In genomic region chr9:135340726-135341475, GRCh38 we compare ENCODE assay signal across 21 cellular contexts.
DNase-seq lines count a peak whose midpoint lies in the region; ATAC-seq and TF ChIP-seq lines count a peak whose summit lies in the region.
"Had no signal": no experiment of that assay in that cellular context is flagged by ENCODE, and none has a peak within 500 bp of the region (broad histone marks: within the 10 kb centered on the region; RNA-seq: fewer than 3 reads in every experiment).

No MANE protein-coding gene starts in this region.

- no peak overlapping the region for H3K4me3 ChIP-seq in BLaER1
- H3K4me3 ChIP-seq in GM23338: no peak overlapping the region; the same call in 1 of the 2 replicates
- no peak overlapping the region for H3K4me3 ChIP-seq in osteoblast (ENCODE audit: insufficient read depth, low read length)
- H3K4me3 ChIP-seq: lower lobe of right lung, tibial nerve had no signal

- no peaks in the 10 kb centered on the region for H3K36me3 Mint-ChIP-seq in GM23338 (ENCODE audit: low read depth)
- H3K36me3 Mint-ChIP-seq: IgD-negative memory B cell had no signal

- H3K27me3 Mint-ChIP-seq in GM23338 (ENCODE audit: insufficient read depth, low read depth, poor library complexity): peaks cover 26% of the 10 kb centered on the region

- H3K27ac ChIP-seq in BLaER1 (no peak overlapping the region), GM23338 (ENCODE audit: low read depth) (peak overlapping the region; percentile 96), cingulate gyrus (ENCODE audit: low read depth, low read length) (peak overlapping the region; percentile 19), osteoblast (ENCODE audit: low read depth, low read length) (no peak overlapping the region)
- H3K27ac ChIP-seq: lower lobe of right lung had no signal

- H2AFZ ChIP-seq in GM23338 (peak overlapping the region; percentile 38; the same call in 1 of the 2 replicates), osteoblast (ENCODE audit: low read length) (no peak overlapping the region)

- H3K79me2 ChIP-seq in GM23338 (replicated peaks; ENCODE audit: insufficient read depth) (no peaks in the 10 kb centered on the region), osteoblast (ENCODE audit: insufficient read depth, low read length) (no peaks in the 10 kb centered on the region)

- H3K9me3 ChIP-seq in BLaER1: no peaks in the 10 kb centered on the region
- H3K9me3 ChIP-seq in osteoblast (ENCODE audit: low read depth, low read length): no peaks in the 10 kb centered on the region
- H3K9me3 ChIP-seq: lower lobe of right lung, SK-N-SH, tibial nerve had no signal

- TF ChIP-seq CTCF in GM23338 (conservative IDR thresholded peaks at IDR 0.05; ENCODE audit: low read depth in 2 of 2) (no peak), osteoblast (IDR thresholded peaks at IDR 0.05; ENCODE audit: extremely low read depth, low read depth, low read length) (no peak)

- H3K4me1 ChIP-seq in BLaER1: peaks cover 55% of the 10 kb centered on the region
- H3K4me1 ChIP-seq in GM23338 (ENCODE audit: insufficient read depth): peaks cover 23% of the 10 kb centered on the region
- no peaks in the 10 kb centered on the region for H3K4me1 ChIP-seq in osteoblast (ENCODE audit: insufficient read depth, low read length)

- H3F3A ChIP-seq in GM23338 (replicated peaks; ENCODE audit: low read depth): peaks cover 21% of the 10 kb centered on the region

- no peaks in the 10 kb centered on the region; the same call in 1 of the 2 replicates for H3K9me2 ChIP-seq in GM23338 (ENCODE audit: insufficient read depth)
- H3K9me2 ChIP-seq: SK-N-SH had no signal

- DNase-seq in GM23338 (ENCODE audit: low spot score): no peak
- peak; percentile 74 for DNase-seq in osteoblast (ENCODE audit: insufficient read length, low spot score, missing footprints)
- no peak for DNase-seq in GM19238 (ENCODE audit: insufficient read length, low spot score)
- DNase-seq in NCI-H2081 (lab: John Stamatoyannopoulos, UW): no peak
- no peak for DNase-seq in D341Med (ENCODE audit: low spot score)
- DNase-seq: AML-193; cerebellar nuclear complex; effector CD8-positive, alpha-beta T cell; GOT3; MM.1S; NCI-H1694; NCI-H226; SK-N-SH; stimulated activated CD4-positive, alpha-beta T cell treated with anti-CD3 and anti-CD28 coated beads, Interleukin-1b, Interleukin-23, amount 100 ng/mL, for 48 hours; stimulated activated naive CD4-positive, alpha-beta T cell had no signal

- ATAC-seq in GM23338: peak; percentile 9
- ATAC-seq: lower lobe of right lung had no signal

- no peak overlapping the region for H3K9ac ChIP-seq in BLaER1
- H3K9ac ChIP-seq: SK-N-SH had no signal

- H3K4me1 Mint-ChIP-seq in GM23338: peaks cover 33% of the 10 kb centered on the region
- H3K4me1 Mint-ChIP-seq: IgD-negative memory B cell had no signal

- peak overlapping the region; percentile 97 for H3K27ac Mint-ChIP-seq in GM23338
- H3K27ac Mint-ChIP-seq: activated T-helper 2 cell treated with anti-CD3 and anti-CD28 coated beads, Interferon-gamma antibody, Interleukin-2, Interleukin-4, amounts not matched to agents 10 μg/mL and 5 μg/mL and 100 μg/mL, durations not matched to agents 14 hours and 24 hours and 36 hours had no signal

- H3K36me3 ChIP-seq in BLaER1 (no peaks in the 10 kb centered on the region), GM23338 (ENCODE audit: insufficient read depth) (no peaks in the 10 kb centered on the region), osteoblast (ENCODE audit: insufficient read depth, low read length) (no peaks in the 10 kb centered on the region)
- H3K36me3 ChIP-seq: lower lobe of right lung, tibial nerve had no signal

- H3K4me3 Mint-ChIP-seq in GM23338: peak overlapping the region; percentile 40; the same call in 1 of the 3 replicates
- H3K4me3 Mint-ChIP-seq: IgD-negative memory B cell had no signal

- peak overlapping the region; percentile 62 for H3K4me2 ChIP-seq in BLaER1
- peak overlapping the region; percentile 44 for H3K4me2 ChIP-seq in GM23338
- H3K4me2 ChIP-seq in osteoblast (ENCODE audit: insufficient read depth, low read length): no peak overlapping the region
- H3K4me2 ChIP-seq: SK-N-SH had no signal

- no peaks in the 10 kb centered on the region for H3K9me3 Mint-ChIP-seq in GM23338
- H3K9me3 Mint-ChIP-seq: activated T-helper 2 cell treated with anti-CD3 and anti-CD28 coated beads, Interferon-gamma antibody, Interleukin-2, Interleukin-4, amounts not matched to agents 10 μg/mL and 5 μg/mL and 100 μg/mL, durations not matched to agents 14 hours and 24 hours and 36 hours; IgD-negative memory B cell had no signal

- 0 out of 2 replicates have a peak, but pooled peaks cover 4% of the 10 kb centered on the region for H3K27me3 ChIP-seq in BLaER1
- no peaks in the 10 kb centered on the region for H3K27me3 ChIP-seq in GM23338 (ENCODE audit: insufficient read depth)
- H3K27me3 ChIP-seq in osteoblast (ENCODE audit: insufficient read depth, low read length): peaks cover 14% of the 10 kb centered on the region

- peaks cover 12% of the 10 kb centered on the region for H4K20me1 ChIP-seq in BLaER1
- H4K20me1 ChIP-seq in GM23338 (replicated peaks; ENCODE audit: insufficient read depth): no peaks in the 10 kb centered on the region
- H4K20me1 ChIP-seq in osteoblast (ENCODE audit: insufficient read depth, low read length): no peaks in the 10 kb centered on the region

TF ChIP-seq in GM23338, 12 proteins besides CTCF, POLR2A, EP300 and RAD21 (continues in another document):
- no peak for TF ChIP-seq CREB1 (CRISPR knock-in tag; IDR thresholded peaks at IDR 0.05; ENCODE audit: low read depth)
- no peak for TF ChIP-seq ZNF114 (CRISPR knock-in tag; IDR thresholded peaks at IDR 0.05)
- no peak for TF ChIP-seq REST (IDR thresholded peaks at IDR 0.05; ENCODE audit: unreplicated experiment)
- TF ChIP-seq ZNF331 (CRISPR knock-in tag; IDR thresholded peaks at IDR 0.05; ENCODE audit: low read depth): no peak
- TF ChIP-seq JUNB (IDR thresholded peaks at IDR 0.05; ENCODE audit: unreplicated experiment): no peak

Comparison
In these comparisons a context has a peak if more than half of its experiments do, and no peak if none do; other contexts are left out.
1. H3K27ac ChIP-seq: peak in GM23338 (single experiment) and cingulate gyrus (single experiment); none in BLaER1 (single experiment) and osteoblast (single experiment).